In genomic region chr11:40432358-40432757, GRCh38 we compare ENCODE assay signal across 33 cellular contexts.
DNase-seq lines count a peak whose midpoint lies in the region; ATAC-seq, FAIRE-seq and TF ChIP-seq lines count a peak whose summit lies in the region.
"Had no signal": no experiment of that assay in that cellular context is flagged by ENCODE, and none has a peak within 500 bp of the region (broad histone marks: within the 10 kb centered on the region; RNA-seq: fewer than 3 reads in every experiment).

No MANE protein-coding gene starts in this region.

- no peaks in the 10 kb centered on the region for H3K79me2 ChIP-seq in SK-N-SH (ENCODE audit: insufficient read depth)

- H3K9ac ChIP-seq in SK-N-SH = no peak overlapping the region
- H3K9ac ChIP-seq: BLaER1; BLaER1 treated with 17β-estradiol and CSF1 and Interleukin-3, amounts not matched to agents 10 nM and 100 nM had no signal

- DNase-seq in SK-N-SH = no peak
- DNase-seq in H54 (ENCODE audit: insufficient read length, low spot score) = no peak
- DNase-seq in NCI-H1105 (lab: John Stamatoyannopoulos, UW) = no peak
- no peak for DNase-seq in GM19240 (ENCODE audit: insufficient read length, low spot score)
- DNase-seq: 8988T; ACHN; AML-193; BE2C; C1 segment of cervical spinal cord; Caco-2; Calu3; CD4-positive, alpha-beta memory T cell; CD4-positive, alpha-beta T cell; CD4-positive, CD25-positive, alpha-beta regulatory T cell; CD8-positive, alpha-beta memory T cell; CD8-positive, alpha-beta T cell; COR-L47; DMS 273 treated with DMSO at 0.1 percent for 48 hours; DMS153; DMS53; DMS79; DMS79 treated with DMSO at 0.1 percent for 48 hours; DND-41; EL had no signal

- 3% methylated on average over 2 of the region's 2 CpGs for whole genome bisulfite sequencing in SK-N-SH (ENCODE audit: low lambda C conversion rate)

- ATAC-seq in SK-N-SH treated with all-trans-retinoic acid at 6 μM for 48 hours = no peak
- ATAC-seq: A549; CD8-positive, alpha-beta T cell had no signal

- H4K20me1 ChIP-seq in SK-N-SH (ENCODE audit: insufficient read depth) = no peaks in the 10 kb centered on the region
- H4K20me1 ChIP-seq: BLaER1; BLaER1 treated with 17β-estradiol and CSF1 and Interleukin-3, amounts not matched to agents 10 nM and 100 nM had no signal

- no peaks in the 10 kb centered on the region for H3K27me3 ChIP-seq in SK-N-SH (ENCODE audit: insufficient read depth)
- H3K27me3 ChIP-seq: BE2C; BLaER1; BLaER1 treated with 17β-estradiol and CSF1 and Interleukin-3, amounts not matched to agents 10 nM and 100 nM had no signal

- no peak overlapping the region for H3K4me3 ChIP-seq in SK-N-SH (ENCODE audit: low read depth in 2 of 2, low read length in 1 of 2)
- H3K4me3 ChIP-seq: A549; BLaER1; BLaER1 treated with 17β-estradiol and CSF1 and Interleukin-3, amounts not matched to agents 10 nM and 100 nM had no signal

- H3K9me2 ChIP-seq in SK-N-SH = no peaks in the 10 kb centered on the region

- no peak for TF ChIP-seq CTCF in SK-N-SH (IDR thresholded peaks at IDR 0.05)

- CTCF ChIA-PET in SK-N-SH (lab: Yijun Ruan, JAX) = no interaction called here

- POLR2A ChIA-PET in SK-N-SH (lab: Yijun Ruan, JAX) = no interaction called here

- H3K27ac ChIP-seq in SK-N-SH (ENCODE audit: low read depth in 2 of 2, low read length in 1 of 2) = no peak overlapping the region
- H3K27ac ChIP-seq: 22Rv1; A549; BLaER1; BLaER1 treated with 17β-estradiol and CSF1 and Interleukin-3, amounts not matched to agents 10 nM and 100 nM; C4-2B had no signal

- TF ChIP-seq EP300 in SK-N-SH (IDR thresholded peaks at IDR 0.05; ENCODE audit: borderline replicate concordance in 1 of 2, low read depth in 1 of 2, low read length in 1 of 2) (no peak), Ishikawa (IDR thresholded peaks at IDR 0.05; ENCODE audit: borderline replicate concordance) (no peak)

- no peaks in the 10 kb centered on the region for H3K36me3 ChIP-seq in SK-N-SH (replicated peaks in 1 of 2; ENCODE audit: control insufficient read depth in 1 of 2, insufficient read depth in 2 of 2, low read length in 1 of 2)
- H3K36me3 ChIP-seq: BE2C; BLaER1; BLaER1 treated with 17β-estradiol and CSF1 and Interleukin-3, amounts not matched to agents 10 nM and 100 nM had no signal

- H2AFZ ChIP-seq in SK-N-SH (ENCODE audit: low read depth) = no peak overlapping the region

- no peaks in the 10 kb centered on the region for H3K4me1 ChIP-seq in SK-N-SH (ENCODE audit: control insufficient read depth in 1 of 2, insufficient read depth in 2 of 2, low read depth in 1 of 2, low read length in 1 of 2)
- H3K4me1 ChIP-seq: A549; BE2C; BLaER1; BLaER1 treated with 17β-estradiol and CSF1 and Interleukin-3, amounts not matched to agents 10 nM and 100 nM; Caco-2 had no signal

- peak; percentile 60 for FAIRE-seq in H54 (lab: Jason Lieb, UNC)
- FAIRE-seq: A204.1, A549, D721Med had no signal

- no peak for TF ChIP-seq POLR2A in H54 (IDR thresholded peaks at IDR 0.05; ENCODE audit: low read depth, low read length)

- no peak overlapping the region for H3K4me2 ChIP-seq in SK-N-SH
- H3K4me2 ChIP-seq: A549; BLaER1; BLaER1 treated with 17β-estradiol and CSF1 and Interleukin-3, amounts not matched to agents 10 nM and 100 nM had no signal

- H3F3A ChIP-seq in SK-N-SH (replicated peaks; ENCODE audit: insufficient read depth) = peaks cover 3% of the 10 kb centered on the region

- H3K9me3 ChIP-seq in SK-N-SH = no peaks in the 10 kb centered on the region
- H3K9me3 ChIP-seq: A549; BE2C; BLaER1; BLaER1 treated with 17β-estradiol and CSF1 and Interleukin-3, amounts not matched to agents 10 nM and 100 nM; Caco-2 had no signal

- TF ChIP-seq RAD21 in SK-N-SH (IDR thresholded peaks at IDR 0.05; ENCODE audit: low read length) = no peak
- no peak for TF ChIP-seq RAD21 in Ishikawa (IDR thresholded peaks at IDR 0.05; ENCODE audit: low read depth)

TF ChIP-seq in SK-N-SH, 30 proteins besides CTCF, POLR2A, EP300 and RAD21:
- TF ChIP-seq REST (IDR thresholded peaks at IDR 0.05; ENCODE audit: low read depth, low read length) (peak; percentile 81), NRF1 (IDR thresholded peaks at IDR 0.05; ENCODE audit: low read depth, low read length) (no peak), SMC3 (IDR thresholded peaks at IDR 0.05; ENCODE audit: low read depth, low read length) (no peak)

TF ChIP-seq in SK-N-SH treated with all-trans-retinoic acid at 6 μM for 48 hours, 23 proteins besides CTCF, POLR2A, EP300 and RAD21 (continues in another document):
- TF ChIP-seq SNAI2 (CRISPR knock-in tag; IDR thresholded peaks at IDR 0.05) (no peak), PPARA (CRISPR knock-in tag; IDR thresholded peaks at IDR 0.05; ENCODE audit: borderline replicate concordance) (no peak), PATZ1 (CRISPR knock-in tag; IDR thresholded peaks at IDR 0.05; ENCODE audit: borderline replicate concordance) (no peak), ZFP3 (CRISPR knock-in tag; IDR thresholded peaks at IDR 0.05) (no peak), GLIS3 (CRISPR knock-in tag; IDR thresholded peaks at IDR 0.05) (no peak)

TF ChIP-seq in Ishikawa, 13 proteins besides CTCF, POLR2A, EP300 and RAD21:
- peak; percentile 17; the same call in 1 of the 2 replicates for TF ChIP-seq REST (IDR thresholded peaks at IDR 0.05; ENCODE audit: low read depth)
- no peak for TF ChIP-seq TCF12 (IDR thresholded peaks at IDR 0.05; ENCODE audit: low read depth)
- TF ChIP-seq CEBPB (IDR thresholded peaks at IDR 0.05) = no peak
